Comparison of ENCODE assay signal across 1 cellular context in genomic region chr6:157823523-157824370, GRCh38.
TF ChIP-seq lines count a peak whose summit lies in the region.

No MANE protein-coding gene starts in this region.

TF ChIP-seq in K562, 482 proteins besides CTCF, POLR2A, EP300 and RAD21 (continued from another document and continues in another):
- TF ChIP-seq, protein P1, sequence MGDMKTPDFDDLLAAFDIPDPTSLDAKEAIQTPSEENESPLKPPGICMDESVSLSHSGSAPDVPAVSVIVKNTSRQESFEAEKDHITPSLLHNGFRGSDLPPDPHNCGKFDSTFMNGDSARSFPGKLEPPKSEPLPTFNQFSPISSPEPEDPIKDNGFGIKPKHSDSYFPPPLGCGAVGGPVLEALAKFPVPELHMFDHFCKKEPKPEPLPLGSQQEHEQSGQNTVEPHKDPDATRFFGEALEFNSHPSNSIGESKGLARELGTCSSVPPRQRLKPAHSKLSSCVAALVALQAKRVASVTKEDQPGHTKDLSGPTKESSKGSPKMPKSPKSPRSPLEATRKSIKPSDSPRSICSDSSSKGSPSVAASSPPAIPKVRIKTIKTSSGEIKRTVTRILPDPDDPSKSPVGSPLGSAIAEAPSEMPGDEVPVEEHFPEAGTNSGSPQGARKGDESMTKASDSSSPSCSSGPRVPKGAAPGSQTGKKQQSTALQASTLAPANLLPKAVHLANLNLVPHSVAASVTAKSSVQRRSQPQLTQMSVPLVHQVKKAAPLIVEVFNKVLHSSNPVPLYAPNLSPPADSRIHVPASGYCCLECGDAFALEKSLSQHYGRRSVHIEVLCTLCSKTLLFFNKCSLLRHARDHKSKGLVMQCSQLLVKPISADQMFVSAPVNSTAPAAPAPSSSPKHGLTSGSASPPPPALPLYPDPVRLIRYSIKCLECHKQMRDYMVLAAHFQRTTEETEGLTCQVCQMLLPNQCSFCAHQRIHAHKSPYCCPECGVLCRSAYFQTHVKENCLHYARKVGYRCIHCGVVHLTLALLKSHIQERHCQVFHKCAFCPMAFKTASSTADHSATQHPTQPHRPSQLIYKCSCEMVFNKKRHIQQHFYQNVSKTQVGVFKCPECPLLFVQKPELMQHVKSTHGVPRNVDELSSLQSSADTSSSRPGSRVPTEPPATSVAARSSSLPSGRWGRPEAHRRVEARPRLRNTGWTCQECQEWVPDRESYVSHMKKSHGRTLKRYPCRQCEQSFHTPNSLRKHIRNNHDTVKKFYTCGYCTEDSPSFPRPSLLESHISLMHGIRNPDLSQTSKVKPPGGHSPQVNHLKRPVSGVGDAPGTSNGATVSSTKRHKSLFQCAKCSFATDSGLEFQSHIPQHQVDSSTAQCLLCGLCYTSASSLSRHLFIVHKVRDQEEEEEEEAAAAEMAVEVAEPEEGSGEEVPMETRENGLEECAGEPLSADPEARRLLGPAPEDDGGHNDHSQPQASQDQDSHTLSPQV (IDR thresholded peaks at IDR 0.05), result no peak
- no peak for TF ChIP-seq ZNF699 (CRISPR knock-in tag; IDR thresholded peaks at IDR 0.05; ENCODE audit: insufficient replicate concordance)
- TF ChIP-seq XRCC3 (IDR thresholded peaks at IDR 0.05), result no peak
- TF ChIP-seq ZNF717 (CRISPR knock-in tag; IDR thresholded peaks at IDR 0.05), result no peak
- no peak for TF ChIP-seq IRF9 (tag; IDR thresholded peaks at IDR 0.05)
- 0 out of 2 replicates have a peak, but pooled peaks have one; percentile 11 for TF ChIP-seq SP1 (CRISPR knock-in tag; IDR thresholded peaks at IDR 0.05)
- TF ChIP-seq ZNF354B (CRISPR knock-in tag; IDR thresholded peaks at IDR 0.05), result no peak
- TF ChIP-seq MTA1 (IDR thresholded peaks at IDR 0.05; ENCODE audit: borderline replicate concordance), result peak; percentile 83; the same call in 1 of the 2 replicates
- TF ChIP-seq GABPB2 (CRISPR knock-in tag; conservative IDR thresholded peaks at IDR 0.05), result no peak
- TF ChIP-seq POLR2H (tag; IDR thresholded peaks at IDR 0.05; ENCODE audit: low read depth), result no peak
- peak in 1 of 2 experiments; percentile 20; a peak in 1 of 3 replicates for TF ChIP-seq CBX3 (IDR thresholded peaks at IDR 0.05; ENCODE audit: borderline replicate concordance in 1 of 2, low read length in 2 of 2)
- TF ChIP-seq SETDB1 (IDR thresholded peaks at IDR 0.05; ENCODE audit: low read length), result no peak
- TF ChIP-seq RAD51 (IDR thresholded peaks at IDR 0.05; ENCODE audit: borderline replicate concordance, low read depth), result 0 out of 2 replicates have a peak, but pooled peaks have one; percentile 11
- TF ChIP-seq ARID3A (IDR thresholded peaks at IDR 0.05; ENCODE audit: borderline replicate concordance, low read depth, low read length), result peak; percentile 74; the same call in 1 of the 2 replicates
- TF ChIP-seq ELF4 (CRISPR knock-in tag; IDR thresholded peaks at IDR 0.05), result no peak
- TF ChIP-seq USF1 (CRISPR knock-in tag; IDR thresholded peaks at IDR 0.05), result no peak
- TF ChIP-seq POU5F1 (IDR thresholded peaks at IDR 0.05; ENCODE audit: borderline replicate concordance, low read depth, low read length, partially characterized antibody), result no peak
- TF ChIP-seq NR4A1 (CRISPR knock-in tag; IDR thresholded peaks at IDR 0.05), result no peak
- no peak for TF ChIP-seq NR4A1 (tag; IDR thresholded peaks at IDR 0.05)
- TF ChIP-seq SMAD4 (CRISPR knock-in tag; conservative IDR thresholded peaks at IDR 0.05), result no peak
- no peak for TF ChIP-seq GABPA (tag; conservative IDR thresholded peaks at IDR 0.05; ENCODE audit: low read depth)
- TF ChIP-seq DACH1 (IDR thresholded peaks at IDR 0.05; ENCODE audit: partially characterized antibody), result no peak
- TF ChIP-seq KAT2B (IDR thresholded peaks at IDR 0.05; ENCODE audit: low read depth, low read length), result no peak
- TF ChIP-seq RBM17 (IDR thresholded peaks at IDR 0.05; ENCODE audit: borderline replicate concordance, low read depth, low read length), result no peak
- no peak for TF ChIP-seq NCOA2 (IDR thresholded peaks at IDR 0.05; ENCODE audit: partially characterized antibody in 2 of 2)
- TF ChIP-seq ZNF507 (tag; conservative IDR thresholded peaks at IDR 0.05), result no peak
- no peak for TF ChIP-seq TAF9B (IDR thresholded peaks at IDR 0.05; ENCODE audit: partially characterized antibody)
- TF ChIP-seq ELF1 (tag; IDR thresholded peaks at IDR 0.05), result no peak
- TF ChIP-seq PREB (CRISPR knock-in tag; IDR thresholded peaks at IDR 0.05), result no peak
- no peak for TF ChIP-seq MEIS2 (IDR thresholded peaks at IDR 0.05; ENCODE audit: partially characterized antibody)
- TF ChIP-seq KAT8 (IDR thresholded peaks at IDR 0.05; ENCODE audit: low read depth), result no peak
- TF ChIP-seq ZNF175 (CRISPR knock-in tag; IDR thresholded peaks at IDR 0.05; ENCODE audit: low read depth), result no peak
- peak; percentile 73 for TF ChIP-seq RBFOX2 (IDR thresholded peaks at IDR 0.05; ENCODE audit: low read depth, low read length)
- TF ChIP-seq RBM25 (IDR thresholded peaks at IDR 0.05; ENCODE audit: low read depth, low read length, severe bottlenecking), result no peak
- TF ChIP-seq GATAD2A (IDR thresholded peaks at IDR 0.05), result no peak
- TF ChIP-seq CEBPZ (IDR thresholded peaks at IDR 0.05; ENCODE audit: borderline replicate concordance, low read depth, low read length), result no peak
- TF ChIP-seq SRSF1 (IDR thresholded peaks at IDR 0.05; ENCODE audit: low read depth, low read length), result no peak
- TF ChIP-seq ZNF121 (CRISPR knock-in tag; conservative IDR thresholded peaks at IDR 0.05), result no peak
- no peak for TF ChIP-seq TSHZ1 (CRISPR knock-in tag; IDR thresholded peaks at IDR 0.05)
- no peak for TF ChIP-seq KHSRP (IDR thresholded peaks at IDR 0.05)
- TF ChIP-seq RCOR1 (IDR thresholded peaks at IDR 0.05; ENCODE audit: borderline replicate concordance in 1 of 2, low read depth in 2 of 2, low read length in 2 of 2), result peak in 1 of 2 experiments; percentile 31; a peak in 1 of 4 replicates
- no peak for TF ChIP-seq ZNF224 (CRISPR knock-in tag; IDR thresholded peaks at IDR 0.05)
- TF ChIP-seq SIX5 (IDR thresholded peaks at IDR 0.05; ENCODE audit: borderline replicate concordance in 1 of 2, insufficient read depth in 1 of 2, low read depth in 1 of 2, low read length in 2 of 2), result no peak
- TF ChIP-seq SMAD2 (IDR thresholded peaks at IDR 0.05; ENCODE audit: low read depth, low read length), result no peak
- TF ChIP-seq SNRNP70 (optimal IDR thresholded peaks at IDR 0.05; ENCODE audit: low read depth, low read length), result no peak
- TF ChIP-seq, protein P2, sequence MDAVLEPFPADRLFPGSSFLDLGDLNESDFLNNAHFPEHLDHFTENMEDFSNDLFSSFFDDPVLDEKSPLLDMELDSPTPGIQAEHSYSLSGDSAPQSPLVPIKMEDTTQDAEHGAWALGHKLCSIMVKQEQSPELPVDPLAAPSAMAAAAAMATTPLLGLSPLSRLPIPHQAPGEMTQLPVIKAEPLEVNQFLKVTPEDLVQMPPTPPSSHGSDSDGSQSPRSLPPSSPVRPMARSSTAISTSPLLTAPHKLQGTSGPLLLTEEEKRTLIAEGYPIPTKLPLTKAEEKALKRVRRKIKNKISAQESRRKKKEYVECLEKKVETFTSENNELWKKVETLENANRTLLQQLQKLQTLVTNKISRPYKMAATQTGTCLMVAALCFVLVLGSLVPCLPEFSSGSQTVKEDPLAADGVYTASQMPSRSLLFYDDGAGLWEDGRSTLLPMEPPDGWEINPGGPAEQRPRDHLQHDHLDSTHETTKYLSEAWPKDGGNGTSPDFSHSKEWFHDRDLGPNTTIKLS (IDR thresholded peaks at IDR 0.05; ENCODE audit: borderline replicate concordance, low read depth), result peak; percentile 35; the same call in 1 of the 2 replicates
- TF ChIP-seq SPI1 (IDR thresholded peaks at IDR 0.05; ENCODE audit: borderline replicate concordance, low read depth, low read length), result peak; percentile 62; the same call in 1 of the 2 replicates
- no peak for TF ChIP-seq ZNF311 (CRISPR knock-in tag; IDR thresholded peaks at IDR 0.05)
- TF ChIP-seq COPS2 (conservative IDR thresholded peaks at IDR 0.05), result no peak
- TF ChIP-seq, protein P3, sequence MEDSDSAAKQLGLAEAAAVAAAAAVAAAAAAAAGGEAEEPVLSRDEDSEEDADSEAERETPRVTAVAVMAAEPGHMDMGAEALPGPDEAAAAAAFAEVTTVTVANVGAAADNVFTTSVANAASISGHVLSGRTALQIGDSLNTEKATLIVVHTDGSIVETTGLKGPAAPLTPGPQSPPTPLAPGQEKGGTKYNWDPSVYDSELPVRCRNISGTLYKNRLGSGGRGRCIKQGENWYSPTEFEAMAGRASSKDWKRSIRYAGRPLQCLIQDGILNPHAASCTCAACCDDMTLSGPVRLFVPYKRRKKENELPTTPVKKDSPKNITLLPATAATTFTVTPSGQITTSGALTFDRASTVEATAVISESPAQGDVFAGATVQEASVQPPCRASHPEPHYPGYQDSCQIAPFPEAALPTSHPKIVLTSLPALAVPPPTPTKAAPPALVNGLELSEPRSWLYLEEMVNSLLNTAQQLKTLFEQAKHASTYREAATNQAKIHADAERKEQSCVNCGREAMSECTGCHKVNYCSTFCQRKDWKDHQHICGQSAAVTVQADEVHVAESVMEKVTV (CRISPR knock-in tag; IDR thresholded peaks at IDR 0.05), result no peak
